In genomic region chr1:151368745-151369610, GRCh38 we compare ENCODE assay signal across 1 cellular context.
A peak's percentile ranks its signal among the peaks of the same experiment; 100 is the strongest.
TF ChIP-seq lines count a peak whose summit lies in the region.

No MANE protein-coding gene starts in this region.

TF ChIP-seq in K562, 482 proteins besides CTCF, POLR2A, EP300 and RAD21:
- 0 out of 2 replicates have a peak, but pooled peaks have one; percentile 18 for TF ChIP-seq RBFOX2 (IDR thresholded peaks at IDR 0.05; ENCODE audit: low read depth, low read length)
- no peak for TF ChIP-seq ETS2 (tag; IDR thresholded peaks at IDR 0.05; ENCODE audit: borderline replicate concordance, poor library complexity, severe bottlenecking)
